Comparison of ENCODE assay signal across 1 cellular context in the genomic region with DNA sequence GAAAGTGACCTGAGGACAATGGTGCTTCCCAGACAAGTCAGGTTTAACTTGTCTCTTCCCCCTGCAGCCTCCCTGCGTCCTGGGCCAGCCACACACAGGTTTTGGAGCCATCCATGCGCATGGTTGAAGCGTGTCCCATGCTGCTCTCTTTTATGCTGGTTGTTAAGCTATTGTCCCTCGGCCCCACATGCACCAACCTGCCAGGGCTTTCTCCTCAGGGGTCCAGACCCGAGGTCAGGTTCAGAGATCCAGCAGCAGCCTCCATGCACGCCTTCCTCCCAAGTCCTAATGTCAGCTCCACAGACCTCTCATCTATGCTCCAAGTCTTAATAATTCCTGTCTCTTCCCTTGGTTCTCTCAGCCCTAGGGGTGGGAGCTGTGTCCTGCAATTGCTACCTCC.
TF ChIP-seq lines count a peak whose summit lies in the region.

No MANE protein-coding gene starts in this region.

TF ChIP-seq in WTC11, 78 proteins besides CTCF, POLR2A, EP300 and RAD21 (continued from another document):
- TF ChIP-seq, protein P1, sequence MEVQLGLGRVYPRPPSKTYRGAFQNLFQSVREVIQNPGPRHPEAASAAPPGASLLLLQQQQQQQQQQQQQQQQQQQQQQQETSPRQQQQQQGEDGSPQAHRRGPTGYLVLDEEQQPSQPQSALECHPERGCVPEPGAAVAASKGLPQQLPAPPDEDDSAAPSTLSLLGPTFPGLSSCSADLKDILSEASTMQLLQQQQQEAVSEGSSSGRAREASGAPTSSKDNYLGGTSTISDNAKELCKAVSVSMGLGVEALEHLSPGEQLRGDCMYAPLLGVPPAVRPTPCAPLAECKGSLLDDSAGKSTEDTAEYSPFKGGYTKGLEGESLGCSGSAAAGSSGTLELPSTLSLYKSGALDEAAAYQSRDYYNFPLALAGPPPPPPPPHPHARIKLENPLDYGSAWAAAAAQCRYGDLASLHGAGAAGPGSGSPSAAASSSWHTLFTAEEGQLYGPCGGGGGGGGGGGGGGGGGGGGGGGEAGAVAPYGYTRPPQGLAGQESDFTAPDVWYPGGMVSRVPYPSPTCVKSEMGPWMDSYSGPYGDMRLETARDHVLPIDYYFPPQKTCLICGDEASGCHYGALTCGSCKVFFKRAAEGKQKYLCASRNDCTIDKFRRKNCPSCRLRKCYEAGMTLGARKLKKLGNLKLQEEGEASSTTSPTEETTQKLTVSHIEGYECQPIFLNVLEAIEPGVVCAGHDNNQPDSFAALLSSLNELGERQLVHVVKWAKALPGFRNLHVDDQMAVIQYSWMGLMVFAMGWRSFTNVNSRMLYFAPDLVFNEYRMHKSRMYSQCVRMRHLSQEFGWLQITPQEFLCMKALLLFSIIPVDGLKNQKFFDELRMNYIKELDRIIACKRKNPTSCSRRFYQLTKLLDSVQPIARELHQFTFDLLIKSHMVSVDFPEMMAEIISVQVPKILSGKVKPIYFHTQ (CRISPR knock-in tag; IDR thresholded peaks at IDR 0.05): no peak
- TF ChIP-seq SOX15 (CRISPR knock-in tag; IDR thresholded peaks at IDR 0.05): no peak
- TF ChIP-seq OVOL2 (CRISPR knock-in tag; IDR thresholded peaks at IDR 0.05; ENCODE audit: borderline replicate concordance): no peak
- no peak for TF ChIP-seq FOXP1 (CRISPR knock-in tag; IDR thresholded peaks at IDR 0.05; ENCODE audit: borderline replicate concordance)
- no peak for TF ChIP-seq NR1H2 (CRISPR knock-in tag; IDR thresholded peaks at IDR 0.05)
- TF ChIP-seq, protein P2, sequence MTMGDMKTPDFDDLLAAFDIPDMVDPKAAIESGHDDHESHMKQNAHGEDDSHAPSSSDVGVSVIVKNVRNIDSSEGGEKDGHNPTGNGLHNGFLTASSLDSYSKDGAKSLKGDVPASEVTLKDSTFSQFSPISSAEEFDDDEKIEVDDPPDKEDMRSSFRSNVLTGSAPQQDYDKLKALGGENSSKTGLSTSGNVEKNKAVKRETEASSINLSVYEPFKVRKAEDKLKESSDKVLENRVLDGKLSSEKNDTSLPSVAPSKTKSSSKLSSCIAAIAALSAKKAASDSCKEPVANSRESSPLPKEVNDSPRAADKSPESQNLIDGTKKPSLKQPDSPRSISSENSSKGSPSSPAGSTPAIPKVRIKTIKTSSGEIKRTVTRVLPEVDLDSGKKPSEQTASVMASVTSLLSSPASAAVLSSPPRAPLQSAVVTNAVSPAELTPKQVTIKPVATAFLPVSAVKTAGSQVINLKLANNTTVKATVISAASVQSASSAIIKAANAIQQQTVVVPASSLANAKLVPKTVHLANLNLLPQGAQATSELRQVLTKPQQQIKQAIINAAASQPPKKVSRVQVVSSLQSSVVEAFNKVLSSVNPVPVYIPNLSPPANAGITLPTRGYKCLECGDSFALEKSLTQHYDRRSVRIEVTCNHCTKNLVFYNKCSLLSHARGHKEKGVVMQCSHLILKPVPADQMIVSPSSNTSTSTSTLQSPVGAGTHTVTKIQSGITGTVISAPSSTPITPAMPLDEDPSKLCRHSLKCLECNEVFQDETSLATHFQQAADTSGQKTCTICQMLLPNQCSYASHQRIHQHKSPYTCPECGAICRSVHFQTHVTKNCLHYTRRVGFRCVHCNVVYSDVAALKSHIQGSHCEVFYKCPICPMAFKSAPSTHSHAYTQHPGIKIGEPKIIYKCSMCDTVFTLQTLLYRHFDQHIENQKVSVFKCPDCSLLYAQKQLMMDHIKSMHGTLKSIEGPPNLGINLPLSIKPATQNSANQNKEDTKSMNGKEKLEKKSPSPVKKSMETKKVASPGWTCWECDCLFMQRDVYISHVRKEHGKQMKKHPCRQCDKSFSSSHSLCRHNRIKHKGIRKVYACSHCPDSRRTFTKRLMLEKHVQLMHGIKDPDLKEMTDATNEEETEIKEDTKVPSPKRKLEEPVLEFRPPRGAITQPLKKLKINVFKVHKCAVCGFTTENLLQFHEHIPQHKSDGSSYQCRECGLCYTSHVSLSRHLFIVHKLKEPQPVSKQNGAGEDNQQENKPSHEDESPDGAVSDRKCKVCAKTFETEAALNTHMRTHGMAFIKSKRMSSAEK (CRISPR knock-in tag; IDR thresholded peaks at IDR 0.05; ENCODE audit: borderline replicate concordance): no peak
TF ChIP-seq in WTC11: peak in this region for 0.
